In the genomic region with DNA sequence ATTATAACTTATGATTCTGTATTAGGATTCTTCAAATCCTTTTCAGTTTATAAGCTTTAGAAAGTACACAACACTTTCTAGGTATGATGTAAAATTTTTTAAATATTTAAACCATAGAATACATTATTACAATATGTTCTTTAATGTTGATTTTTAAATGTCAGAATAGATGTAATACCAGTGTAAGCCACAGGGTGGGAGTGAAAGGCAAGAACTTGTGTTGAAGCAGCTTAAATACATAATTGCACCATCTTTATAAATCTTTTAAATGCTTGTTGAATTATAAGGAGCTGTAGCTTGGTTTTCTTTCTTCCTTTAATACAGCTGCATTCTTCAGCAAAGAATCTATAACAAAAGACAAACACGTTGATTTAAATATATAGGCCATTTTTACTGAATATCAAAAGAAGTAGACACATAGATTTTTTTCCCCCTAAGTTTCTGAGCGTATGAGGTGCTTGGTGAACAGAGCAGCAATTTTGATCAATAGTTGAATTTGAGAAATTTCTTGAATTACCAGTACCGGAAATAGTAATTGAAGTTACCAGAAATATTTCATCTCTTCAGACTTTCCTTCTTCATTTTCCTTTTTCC, we compare ENCODE assay signal across 7 cellular contexts.
A peak's percentile ranks its signal among the peaks of the same experiment; 100 is the strongest.
DNase-seq lines count a peak whose midpoint lies in the region; ATAC-seq and TF ChIP-seq lines count a peak whose summit lies in the region.

No MANE protein-coding gene starts in this region.

- peak; percentile 5 for DNase-seq in MV-4-11 (lab: John Stamatoyannopoulos, UW)
- peak; percentile 10 for DNase-seq in amniotic stem cell (lab: John Stamatoyannopoulos, UW)
- DNase-seq in kidney epithelial cell (ENCODE audit: low read depth), result no peak
- no peak for DNase-seq in activated T-cell treated with anti-CD3 and anti-CD28 coated beads, Interleukin-2, amount 50 U/mL, for 72 hours

- H3K9me3 Mint-ChIP-seq in activated T-cell treated with anti-CD3 and anti-CD28 coated beads, Interleukin-2, amount 50 U/mL, for 72 hours, result no peaks in the 10 kb centered on the region

- ATAC-seq in GM21360 (IDR thresholded peaks at IDR 0.05; ENCODE audit: unreplicated experiment) (peak; percentile 59), HG02870 (IDR thresholded peaks at IDR 0.05; ENCODE audit: unreplicated experiment) (no peak)
- no peak for ATAC-seq in activated T-cell treated with anti-CD3 and anti-CD28 coated beads, Interleukin-2, amount 50 U/mL, for 72 hours (replicated peaks in 1 of 2)

- no peaks in the 10 kb centered on the region for H3K4me1 Mint-ChIP-seq in activated T-cell treated with anti-CD3 and anti-CD28 coated beads, Interleukin-2, amount 50 U/mL, for 72 hours (ENCODE audit: low read depth)

- TF ChIP-seq CTCF in DOHH2 (IDR thresholded peaks at IDR 0.05; ENCODE audit: low read depth, low read length, poor library complexity, severe bottlenecking) (peak; percentile 55), kidney epithelial cell (IDR thresholded peaks at IDR 0.05; ENCODE audit: insufficient read depth, low read length, poor library complexity, severe bottlenecking) (peak; percentile 63)

- peaks cover 36% of the 10 kb centered on the region for H3F3A ChIP-seq in DOHH2 (ENCODE audit: control insufficient read depth, insufficient read depth)

- peaks cover 60% of the 10 kb centered on the region for H3K79me2 ChIP-seq in DOHH2 (ENCODE audit: control insufficient read depth, low read length)

- no peaks in the 10 kb centered on the region for H3K9me3 ChIP-seq in DOHH2 (ENCODE audit: control insufficient read depth, insufficient read depth, low read length)

- H3K27ac ChIP-seq in DOHH2 (ENCODE audit: low read depth, low read length), result peak overlapping the region; percentile 97

- no peaks in the 10 kb centered on the region for H3K9me2 ChIP-seq in DOHH2 (replicated peaks; ENCODE audit: control insufficient read depth, low read length)

- H3K36me3 ChIP-seq in DOHH2 (ENCODE audit: control insufficient read depth, low read length) (peaks cover 81% of the 10 kb centered on the region), kidney epithelial cell (ENCODE audit: control insufficient read depth, insufficient read depth, low read length) (no peaks in the 10 kb centered on the region)

- H3K4me3 ChIP-seq in DOHH2 (ENCODE audit: low read length) (no peak overlapping the region), kidney epithelial cell (ENCODE audit: low read depth, low read length) (no peak overlapping the region)

- H3K36me3 Mint-ChIP-seq in activated T-cell treated with anti-CD3 and anti-CD28 coated beads, Interleukin-2, amount 50 U/mL, for 72 hours (ENCODE audit: insufficient read depth in 2 of 2), result peaks cover 4 to 17% of the 10 kb centered on the region in 2 donors

- peaks cover 90% of the 10 kb centered on the region for H3K4me1 ChIP-seq in DOHH2 (ENCODE audit: control insufficient read depth, low read length)

- no peaks in the 10 kb centered on the region for H4K20me1 ChIP-seq in DOHH2 (ENCODE audit: control insufficient read depth, insufficient read depth, low read depth, low read length)

- H3K27ac Mint-ChIP-seq in activated T-cell treated with anti-CD3 and anti-CD28 coated beads, Interleukin-2, amount 50 U/mL, for 72 hours, result no peak overlapping the region

- H3K4me2 ChIP-seq in DOHH2 (ENCODE audit: low read length), result no peak overlapping the region

- H3K27me3 ChIP-seq in DOHH2 (ENCODE audit: control insufficient read depth, low read length) (no peaks in the 10 kb centered on the region), kidney epithelial cell (ENCODE audit: control insufficient read depth, insufficient read depth, low read length) (no peaks in the 10 kb centered on the region)

- H3K4me3 Mint-ChIP-seq in activated T-cell treated with anti-CD3 and anti-CD28 coated beads, Interleukin-2, amount 50 U/mL, for 72 hours, result no peak overlapping the region

- no peaks in the 10 kb centered on the region for H3K27me3 Mint-ChIP-seq in activated T-cell treated with anti-CD3 and anti-CD28 coated beads, Interleukin-2, amount 50 U/mL, for 72 hours (ENCODE audit: low read depth)

Comparison
In these comparisons a context has a peak if more than half of its experiments do, and no peak if none do; other contexts are left out.
1. DNase-seq: peak in MV-4-11 (single experiment) and amniotic stem cell (single experiment); none in kidney epithelial cell (single experiment) and activated T-cell treated with anti-CD3 and anti-CD28 coated beads, Interleukin-2, amount 50 U/mL, for 72 hours (0 of 2).